In genomic region chr1:20371411-20371810, GRCh38 we compare ENCODE assay signal across 1 cellular context.
A peak's percentile ranks its signal among the peaks of the same experiment; 100 is the strongest.
TF ChIP-seq lines count a peak whose summit lies in the region.

No MANE protein-coding gene starts in this region.

TF ChIP-seq in GM23338, 12 proteins besides CTCF, POLR2A, EP300 and RAD21 (continued from another document):
- TF ChIP-seq REST (IDR thresholded peaks at IDR 0.05; ENCODE audit: unreplicated experiment): peak; percentile 81
